ENCODE assay signal across 8 cellular contexts in the genomic region with DNA sequence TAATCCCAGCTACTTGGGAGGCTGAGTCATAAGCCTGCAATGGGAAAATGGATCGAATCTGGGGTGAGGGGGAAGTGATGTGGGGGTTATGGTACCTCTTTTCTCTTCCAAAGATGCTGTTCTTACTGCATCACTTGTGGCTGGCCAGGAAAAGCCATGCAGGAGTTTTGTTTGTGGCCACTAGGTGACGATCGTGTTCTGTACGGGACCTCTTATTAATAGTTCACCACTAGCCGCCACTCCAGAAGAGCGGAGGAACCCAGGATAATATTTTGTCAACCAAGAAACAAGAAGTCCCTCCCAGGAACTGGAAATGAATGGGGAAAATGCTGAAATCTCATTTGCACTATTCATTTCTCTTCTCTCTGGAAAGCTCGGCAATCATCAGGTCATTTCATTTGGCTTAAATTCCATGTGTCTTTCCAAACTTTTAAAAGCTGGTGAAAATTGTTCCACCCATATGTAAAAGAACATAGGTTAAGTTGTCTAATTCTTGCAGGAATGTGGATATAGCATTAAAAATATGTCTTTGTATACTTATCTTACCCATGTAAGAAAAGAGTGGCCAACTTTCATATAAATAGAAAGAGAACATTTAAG. TPM values are rescaled to one million over a fixed set of nuclear protein-coding genes. Genes with fewer than 3 reads are reported as not detected.
A peak's percentile ranks its signal among the peaks of the same experiment; 100 is the strongest.
DNase-seq lines count a peak whose midpoint lies in the region; ATAC-seq and TF ChIP-seq lines count a peak whose summit lies in the region.

No MANE protein-coding gene starts in this region.

- TF ChIP-seq CTCF in epithelial cell of esophagus (IDR thresholded peaks at IDR 0.05; ENCODE audit: insufficient read depth, low read depth, low read length, missing control alignments), result peak; percentile 93
- TF ChIP-seq CTCF in mucosa of descending colon (IDR thresholded peaks at IDR 0.05), result peak; percentile 79
- peak; percentile 77 to 90 (median 85) for TF ChIP-seq CTCF in tibial nerve (IDR thresholded peaks at IDR 0.05)

- H3K4me3 ChIP-seq in epithelial cell of esophagus (ENCODE audit: low read length), result no peak overlapping the region
- H3K4me3 ChIP-seq in mucosa of descending colon, result no peak overlapping the region
- H3K4me3 ChIP-seq in tibial nerve, result no peak overlapping the region

- H3K27ac ChIP-seq in tibial nerve, result no peak overlapping the region

- ATAC-seq in GM19025 (IDR thresholded peaks at IDR 0.05; ENCODE audit: low read depth, unreplicated experiment) (peak; percentile 89), HG03097 (IDR thresholded peaks at IDR 0.05; ENCODE audit: low FRiP score, unreplicated experiment) (peak; percentile 94), mucosa of descending colon (peak; percentile 90)

- intact Hi-C loops in mucosa of descending colon (cut with DNase I, micrococcal nuclease), result loop anchor here in 1 of 2 donors (2.0 kb wide), 1 partner anchor 155 kb away; no protein-coding TSS in a partner anchor

- H3K9me3 ChIP-seq in mucosa of descending colon (no peaks in the 10 kb centered on the region), tibial nerve (no peaks in the 10 kb centered on the region)

- H3K4me1 ChIP-seq in mucosa of descending colon (ENCODE audit: low read depth) (no peaks in the 10 kb centered on the region), tibial nerve (peaks cover 0 to 4% (median 0%) of the 10 kb centered on the region in 4 donors)

- no peaks in the 10 kb centered on the region for H3K27me3 ChIP-seq in tibial nerve

- 7 to 10% methylated on average over 7 of the region's 7 CpGs for WGBS in tibial nerve, 2 donors

- DNase-seq in COLO829 (ENCODE audit: low spot score) (peak; percentile 60), NCI-H2107 (lab: John Stamatoyannopoulos, UW) (peak; percentile 60), UCSD-AML1 (lab: John Stamatoyannopoulos, UW; ENCODE audit: unreplicated experiment) (peak; percentile 32), epithelial cell of esophagus (ENCODE audit: low read depth) (peak; percentile 72), mucosa of descending colon (peak in 2 of 3 donors; percentile 60 to 79), tibial nerve (ENCODE audit: low spot score in 2 of 2) (peak; percentile 55 to 77)

- no peak for TF ChIP-seq POLR2A in tibial nerve (IDR thresholded peaks at IDR 0.05)

- no peaks in the 10 kb centered on the region for H3K36me3 ChIP-seq in mucosa of descending colon (ENCODE audit: low read depth)
- no peaks in the 10 kb centered on the region for H3K36me3 ChIP-seq in tibial nerve

- TF ChIP-seq EP300 in tibial nerve (IDR thresholded peaks at IDR 0.05), result no peak

RNA-seq across cellular contexts. Expression of a gene that starts 8.9 kb away (rescaled TPM):
- total RNA-seq in mucosa of descending colon, result 1 to 10 TPM in 2 of 3 donors, under 1 TPM in 1; 0.41 to 1.6 (median 1.6) TPM
- 1 to 10 TPM; 1.1 to 2.1 (median 1.3) TPM for total RNA-seq in tibial nerve

RNA-seq across cellular contexts. Expression of a gene that starts 20.9 kb away (rescaled TPM):
- total RNA-seq in mucosa of descending colon (10 to 100 TPM; 21.2 to 29.8 (median 24.3) TPM), tibial nerve (10 to 100 TPM; 41.2 to 82.9 (median 52.0) TPM)
